In genomic region chr2:71500426-71501079, GRCh38 we compare ENCODE assay signal across 13 cellular contexts. TPM values are rescaled to one million over a fixed set of nuclear protein-coding genes. Genes with fewer than 3 reads are reported as not detected.
DNase-seq lines count a peak whose midpoint lies in the region; ATAC-seq and TF ChIP-seq lines count a peak whose summit lies in the region.
"Had no signal": no experiment of that assay in that cellular context is flagged by ENCODE, and none has a peak within 500 bp of the region (broad histone marks: within the 10 kb centered on the region; RNA-seq: fewer than 3 reads in every experiment).

No MANE protein-coding gene starts in this region.

- TF ChIP-seq POLR2A in heart left ventricle (IDR thresholded peaks at IDR 0.05) = peak in 1 of 2 donors; percentile 26

- peak; percentile 57 for DNase-seq in Right ventricle myocardium superior
- DNase-seq in Right ventricle myocardium inferior (ENCODE audit: missing footprints) = no peak
- DNase-seq in heart left ventricle = peak in 4 of 5 donors; percentile 65 to 78 (median 70)
- DNase-seq in neural progenitor cell (ENCODE audit: low spot score) = no peak
- DNase-seq in G401 (ENCODE audit: low spot score) = no peak
- DNase-seq: 8988T, MM.1S, naive B cell had no signal

- WGBS in heart left ventricle, 4 donors = 55 to 64% (median 59%) methylated on average over 6 to 7 of the region's 7 CpGs

- peaks cover 6% of the 10 kb centered on the region for H3K27me3 Mint-ChIP-seq in neural progenitor cell (ENCODE audit: insufficient read depth, low read depth)
- H3K27me3 Mint-ChIP-seq: activated naive CD4-positive, alpha-beta T cell treated with anti-CD3 and anti-CD28 coated beads, Interleukin-2, amount 50 U/mL, for 24 hours had no signal

- no peaks in the 10 kb centered on the region for H3K36me3 Mint-ChIP-seq in neural progenitor cell
- H3K36me3 Mint-ChIP-seq: activated naive CD4-positive, alpha-beta T cell treated with anti-CD3 and anti-CD28 coated beads, Interleukin-2, amount 50 U/mL, for 24 hours; naive B cell had no signal

- H3K4me1 Mint-ChIP-seq in neural progenitor cell = peaks cover 25% of the 10 kb centered on the region
- H3K4me1 Mint-ChIP-seq: activated naive CD4-positive, alpha-beta T cell treated with anti-CD3 and anti-CD28 coated beads, Interleukin-2, amount 50 U/mL, for 24 hours; naive B cell had no signal

- no peaks in the 10 kb centered on the region for H3K79me2 ChIP-seq in neural progenitor cell (ENCODE audit: low read depth)

- in situ Hi-C loops in G401 (cut with HindIII; ENCODE audit: low sequenced_read_pairs) = no loop called here

- no peak overlapping the region for H3K27ac Mint-ChIP-seq in neural progenitor cell
- H3K27ac Mint-ChIP-seq: activated naive CD4-positive, alpha-beta T cell treated with anti-CD3 and anti-CD28 coated beads, Interleukin-2, amount 50 U/mL, for 24 hours; naive B cell had no signal

- no peak overlapping the region for H3K9ac ChIP-seq in neural progenitor cell

- no peaks in the 10 kb centered on the region for H4K20me1 ChIP-seq in neural progenitor cell (ENCODE audit: low read depth)

- no peak overlapping the region for H3K4me3 Mint-ChIP-seq in neural progenitor cell
- H3K4me3 Mint-ChIP-seq: activated naive CD4-positive, alpha-beta T cell treated with anti-CD3 and anti-CD28 coated beads, Interleukin-2, amount 50 U/mL, for 24 hours had no signal

- peak; percentile 5 for ATAC-seq in Right ventricle myocardium superior (ENCODE audit: poor library complexity)
- no peak for ATAC-seq in Right ventricle myocardium inferior
- peak; percentile 26 to 63 (median 48) for ATAC-seq in heart left ventricle
- ATAC-seq in HG02610 (IDR thresholded peaks at IDR 0.05; ENCODE audit: unreplicated experiment) = no peak
- ATAC-seq in HG03442 (IDR thresholded peaks at IDR 0.05; ENCODE audit: unreplicated experiment) = no peak
- no peak for ATAC-seq in GM19463 (IDR thresholded peaks at IDR 0.05; ENCODE audit: unreplicated experiment)

- no peaks in the 10 kb centered on the region for H3K27me3 ChIP-seq in heart left ventricle
- no peaks in the 10 kb centered on the region for H3K27me3 ChIP-seq in neural progenitor cell

- no peaks in the 10 kb centered on the region for H3K9me3 ChIP-seq in heart left ventricle
- no peaks in the 10 kb centered on the region for H3K9me3 ChIP-seq in neural progenitor cell (ENCODE audit: low read depth)

- H3K4me3 ChIP-seq in heart left ventricle (no peak overlapping the region), neural progenitor cell (no peak overlapping the region)

- no peaks in the 10 kb centered on the region for H3K9me3 Mint-ChIP-seq in neural progenitor cell
- H3K9me3 Mint-ChIP-seq: activated naive CD4-positive, alpha-beta T cell treated with anti-CD3 and anti-CD28 coated beads, Interleukin-2, amount 50 U/mL, for 24 hours had no signal

- intact Hi-C loops in Right ventricle myocardium superior (cut with DNase I) = no loop called here
- intact Hi-C loops in Right ventricle myocardium inferior (cut with DNase I) = loop anchor here (10.0 kb wide), 1 partner anchor 276 kb away; the partner anchor contains the start of gene PAIP2B
- intact Hi-C loops in heart left ventricle (cut with DNase I) = loop anchor here in 5 of 10 donors (1.0 to 10.0 kb wide), 3 partner anchors 25 to 346 kb away; no protein-coding TSS in a partner anchor

- H3K27ac ChIP-seq in heart left ventricle = peak overlapping the region; percentile 45 to 92 (median 78)
- H3K27ac ChIP-seq in neural progenitor cell = no peak overlapping the region

- H3K4me2 ChIP-seq in neural progenitor cell = no peak overlapping the region

- H3K36me3 ChIP-seq in heart left ventricle = no peaks in the 10 kb centered on the region
- no peaks in the 10 kb centered on the region for H3K36me3 ChIP-seq in neural progenitor cell

- TF ChIP-seq CTCF in heart left ventricle (IDR thresholded peaks at IDR 0.05) (no peak), neural progenitor cell (IDR thresholded peaks at IDR 0.05) (no peak)

- H2AFZ ChIP-seq in neural progenitor cell (replicated peaks) = peak overlapping the region; percentile 10

- H3F3A ChIP-seq in neural progenitor cell (ENCODE audit: low read depth) = peaks cover 7% of the 10 kb centered on the region

- H3K4me1 ChIP-seq in heart left ventricle = peaks cover 38 to 91% (median 75%) of the 10 kb centered on the region in 12 donors
- H3K4me1 ChIP-seq in neural progenitor cell = peaks cover 13% of the 10 kb centered on the region

RNA-seq across cellular contexts. Expression of gene DYSF, which starts 47.2 kb away (rescaled TPM):
- total RNA-seq in Right ventricle myocardium superior (45.8 TPM), Right ventricle myocardium inferior (57.8 TPM), heart left ventricle (10 to 100 TPM; 51.8 to 99.9 (median 80.4) TPM), neural progenitor cell (ENCODE audit: low replicate concordance) (0.39 and 1.1 TPM in 2 replicates)
- polyA plus RNA-seq in heart left ventricle = 10 to 100 TPM; 25.5 to 33.6 TPM
- 0.18 and 3.8 TPM in 2 replicates for total RNA-seq in G401 (2014; rRNA removed; shearing (Covaris generic))
- total RNA-seq: HT-29 had no signal

Comparison
In these comparisons a context has a peak if more than half of its experiments do, and no peak if none do; other contexts are left out.
1. ATAC-seq: peak in Right ventricle myocardium superior (single experiment) and heart left ventricle (4 of 4); none in Right ventricle myocardium inferior (single experiment), HG02610 (single experiment), HG03442 (single experiment) and GM19463 (single experiment).
2. DNase-seq: peak in Right ventricle myocardium superior (single experiment) and heart left ventricle (4 of 5); none in Right ventricle myocardium inferior (single experiment), neural progenitor cell (single experiment) and G401 (single experiment).